ENCODE assay signal across 10 cellular contexts in the genomic region with DNA sequence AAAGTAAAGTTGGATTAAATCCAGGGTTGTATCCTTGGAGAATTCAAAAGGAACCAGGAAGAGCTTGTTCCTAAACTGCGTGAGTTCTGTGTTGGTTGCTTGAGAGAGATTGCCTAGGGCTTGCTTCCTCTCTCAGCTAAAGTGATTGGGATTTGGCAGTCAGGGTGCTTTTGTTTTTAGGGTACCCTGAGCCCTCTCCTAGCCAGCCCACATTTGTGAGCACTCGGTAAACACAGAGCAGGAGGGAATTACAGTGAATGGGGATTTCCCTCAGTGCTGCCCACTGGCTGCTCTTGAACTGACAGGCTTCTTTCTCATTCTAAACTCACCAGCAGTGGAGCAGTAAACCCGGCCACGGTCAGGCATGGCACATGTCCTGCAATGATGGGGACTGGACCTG.
DNase-seq lines count a peak whose midpoint lies in the region; ATAC-seq, FAIRE-seq and TF ChIP-seq lines count a peak whose summit lies in the region.
"Had no signal": no experiment of that assay in that cellular context is flagged by ENCODE, and none has a peak within 500 bp of the region (broad histone marks: within the 10 kb centered on the region; RNA-seq: fewer than 3 reads in every experiment).

No MANE protein-coding gene starts in this region.

- H3K27me3 ChIP-seq in neutrophil, result no peaks in the 10 kb centered on the region
- no peaks in the 10 kb centered on the region for H3K27me3 ChIP-seq in sigmoid colon
- H3K27me3 ChIP-seq: gastrocnemius medialis had no signal

- intact Hi-C loops in sigmoid colon (cut with DNase I), result no loop called here

- H3K9me3 ChIP-seq in neutrophil, result no peaks in the 10 kb centered on the region
- H3K9me3 ChIP-seq in sigmoid colon, result no peaks in the 10 kb centered on the region
- H3K9me3 ChIP-seq: gastrocnemius medialis had no signal

- H3K27ac ChIP-seq in neutrophil (peak overlapping the region; percentile 3), sigmoid colon (no peak overlapping the region)
- H3K27ac ChIP-seq: gastrocnemius medialis had no signal

- peaks cover 27 to 28% of the 10 kb centered on the region in 2 experiments for H3K4me1 ChIP-seq in neutrophil (ENCODE audit: control insufficient read depth in 1 of 2, insufficient read depth in 1 of 2, low read depth in 1 of 2, low read length in 1 of 2)
- no peaks in the 10 kb centered on the region for H3K4me1 ChIP-seq in sigmoid colon

- DNase-seq in GM12892 (ENCODE audit: insufficient read length), result no peak
- DNase-seq in fibroblast of mammary gland (ENCODE audit: low read depth), result peak; percentile 29
- no peak for DNase-seq in stimulated activated CD4-positive, alpha-beta T cell treated with anti-CD3 and anti-CD28 coated beads, Interleukin-4, amount 100 ng/mL, for 4 hours
- DNase-seq in sigmoid colon, result no peak
- DNase-seq: gastrocnemius medialis, NCI-H1694 treated with DMSO at 0.1 percent for 48 hours had no signal

- no peak overlapping the region for H3K4me3 ChIP-seq in fibroblast of mammary gland (ENCODE audit: control insufficient read depth, low read depth, low read length)
- H3K4me3 ChIP-seq in neutrophil (ENCODE audit: low read depth in 1 of 2, low read length in 1 of 2), result no peak overlapping the region
- no peak overlapping the region for H3K4me3 ChIP-seq in sigmoid colon
- H3K4me3 ChIP-seq: gastrocnemius medialis had no signal

- no peaks in the 10 kb centered on the region for H3K36me3 ChIP-seq in neutrophil
- H3K36me3 ChIP-seq in sigmoid colon, result no peaks in the 10 kb centered on the region
- H3K36me3 ChIP-seq: gastrocnemius medialis had no signal

- peak; percentile 72 for ATAC-seq in SK-N-SH treated with all-trans-retinoic acid at 6 μM for 48 hours
- no peak for ATAC-seq in GM21367 (IDR thresholded peaks at IDR 0.05; ENCODE audit: unreplicated experiment)
- ATAC-seq in HG03439 (IDR thresholded peaks at IDR 0.05; ENCODE audit: unreplicated experiment), result no peak
- ATAC-seq: gastrocnemius medialis had no signal

- no peak for TF ChIP-seq EP300 in sigmoid colon (IDR thresholded peaks at IDR 0.05)

- 10 to 48% methylated on average over 4 of the region's 4 CpGs for WGBS in sigmoid colon, 2 donors

- peak; percentile 51 for FAIRE-seq in GM12892 (lab: Jason Lieb, UNC)

- no peak for TF ChIP-seq CTCF in fibroblast of mammary gland (conservative IDR thresholded peaks at IDR 0.05; ENCODE audit: control insufficient read depth, insufficient read depth, low read depth, low read length)
- no peak for TF ChIP-seq CTCF in neutrophil (IDR thresholded peaks at IDR 0.05)
- TF ChIP-seq CTCF in sigmoid colon (IDR thresholded peaks at IDR 0.05), result no peak

- no peak for TF ChIP-seq POLR2A in GM12892 (IDR thresholded peaks at IDR 0.05; ENCODE audit: low read depth, low read length)
- no peak for TF ChIP-seq POLR2A in sigmoid colon (IDR thresholded peaks at IDR 0.05)

TF ChIP-seq in SK-N-SH treated with all-trans-retinoic acid at 6 μM for 48 hours, 23 proteins besides CTCF, POLR2A, EP300 and RAD21:
- no peak for TF ChIP-seq ZFP3 (CRISPR knock-in tag; IDR thresholded peaks at IDR 0.05)
- no peak for TF ChIP-seq OSR1 (CRISPR knock-in tag; IDR thresholded peaks at IDR 0.05)
- no peak for TF ChIP-seq BACH2 (CRISPR knock-in tag; IDR thresholded peaks at IDR 0.05; ENCODE audit: borderline replicate concordance)
- TF ChIP-seq TOX (CRISPR knock-in tag; IDR thresholded peaks at IDR 0.05; ENCODE audit: borderline replicate concordance), result no peak
- TF ChIP-seq PPARA (CRISPR knock-in tag; IDR thresholded peaks at IDR 0.05; ENCODE audit: borderline replicate concordance), result no peak
- TF ChIP-seq TCF4 (CRISPR knock-in tag; IDR thresholded peaks at IDR 0.05; ENCODE audit: borderline replicate concordance), result no peak
- no peak for TF ChIP-seq ZNF70 (CRISPR knock-in tag; IDR thresholded peaks at IDR 0.05)
- no peak; the same call in 1 of the 2 replicates for TF ChIP-seq SNAI2 (CRISPR knock-in tag; IDR thresholded peaks at IDR 0.05)
- TF ChIP-seq ZNF565 (CRISPR knock-in tag; conservative IDR thresholded peaks at IDR 0.05; ENCODE audit: low read depth), result no peak
- TF ChIP-seq GLIS3 (CRISPR knock-in tag; IDR thresholded peaks at IDR 0.05), result no peak
- no peak for TF ChIP-seq RARB (CRISPR knock-in tag; IDR thresholded peaks at IDR 0.05)
- TF ChIP-seq POU6F1 (CRISPR knock-in tag; IDR thresholded peaks at IDR 0.05; ENCODE audit: borderline replicate concordance, low read depth), result no peak
- TF ChIP-seq ZNF8 (CRISPR knock-in tag; IDR thresholded peaks at IDR 0.05), result no peak
- TF ChIP-seq ZFP30 (CRISPR knock-in tag; IDR thresholded peaks at IDR 0.05), result no peak
- TF ChIP-seq ZC3H10 (CRISPR knock-in tag; IDR thresholded peaks at IDR 0.05), result no peak
- TF ChIP-seq ARNTL (CRISPR knock-in tag; IDR thresholded peaks at IDR 0.05; ENCODE audit: borderline replicate concordance, low read depth), result no peak
- TF ChIP-seq, protein P1, sequence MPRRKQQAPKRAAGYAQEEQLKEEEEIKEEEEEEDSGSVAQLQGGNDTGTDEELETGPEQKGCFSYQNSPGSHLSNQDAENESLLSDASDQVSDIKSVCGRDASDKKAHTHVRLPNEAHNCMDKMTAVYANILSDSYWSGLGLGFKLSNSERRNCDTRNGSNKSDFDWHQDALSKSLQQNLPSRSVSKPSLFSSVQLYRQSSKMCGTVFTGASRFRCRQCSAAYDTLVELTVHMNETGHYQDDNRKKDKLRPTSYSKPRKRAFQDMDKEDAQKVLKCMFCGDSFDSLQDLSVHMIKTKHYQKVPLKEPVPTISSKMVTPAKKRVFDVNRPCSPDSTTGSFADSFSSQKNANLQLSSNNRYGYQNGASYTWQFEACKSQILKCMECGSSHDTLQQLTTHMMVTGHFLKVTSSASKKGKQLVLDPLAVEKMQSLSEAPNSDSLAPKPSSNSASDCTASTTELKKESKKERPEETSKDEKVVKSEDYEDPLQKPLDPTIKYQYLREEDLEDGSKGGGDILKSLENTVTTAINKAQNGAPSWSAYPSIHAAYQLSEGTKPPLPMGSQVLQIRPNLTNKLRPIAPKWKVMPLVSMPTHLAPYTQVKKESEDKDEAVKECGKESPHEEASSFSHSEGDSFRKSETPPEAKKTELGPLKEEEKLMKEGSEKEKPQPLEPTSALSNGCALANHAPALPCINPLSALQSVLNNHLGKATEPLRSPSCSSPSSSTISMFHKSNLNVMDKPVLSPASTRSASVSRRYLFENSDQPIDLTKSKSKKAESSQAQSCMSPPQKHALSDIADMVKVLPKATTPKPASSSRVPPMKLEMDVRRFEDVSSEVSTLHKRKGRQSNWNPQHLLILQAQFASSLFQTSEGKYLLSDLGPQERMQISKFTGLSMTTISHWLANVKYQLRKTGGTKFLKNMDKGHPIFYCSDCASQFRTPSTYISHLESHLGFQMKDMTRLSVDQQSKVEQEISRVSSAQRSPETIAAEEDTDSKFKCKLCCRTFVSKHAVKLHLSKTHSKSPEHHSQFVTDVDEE (CRISPR knock-in tag; IDR thresholded peaks at IDR 0.05), result no peak
